Comparison of ENCODE assay signal across 8 cellular contexts in genomic region chrX:149950681-149951080, GRCh38.
DNase-seq lines count a peak whose midpoint lies in the region; ATAC-seq lines count a peak whose summit lies in the region.
"Had no signal": no experiment of that assay in that cellular context is flagged by ENCODE, and none has a peak within 500 bp of the region (broad histone marks: within the 10 kb centered on the region; RNA-seq: fewer than 3 reads in every experiment).

No MANE protein-coding gene starts in this region.

- H3K4me3 Mint-ChIP-seq in effector memory CD8-positive, alpha-beta T cell: no peak overlapping the region

- H3K27ac Mint-ChIP-seq in effector memory CD8-positive, alpha-beta T cell: no peak overlapping the region

- H3K4me1 ChIP-seq in adipocyte (ENCODE audit: control insufficient read depth, insufficient read depth, low read length): peaks cover 8% of the 10 kb centered on the region

- no peaks in the 10 kb centered on the region for H3K27me3 Mint-ChIP-seq in effector memory CD8-positive, alpha-beta T cell

- H3K27me3 ChIP-seq in adipocyte (replicated peaks; ENCODE audit: control insufficient read depth, insufficient read depth, low read length): no peaks in the 10 kb centered on the region
- H3K27me3 ChIP-seq: neutrophil had no signal

- no peaks in the 10 kb centered on the region for H3K9me3 Mint-ChIP-seq in effector memory CD8-positive, alpha-beta T cell

- H3K36me3 ChIP-seq in adipocyte (ENCODE audit: control insufficient read depth, insufficient read depth, low read length, severe bottlenecking): peaks cover 3% of the 10 kb centered on the region

- no peak overlapping the region for H3K4me3 ChIP-seq in adipocyte (ENCODE audit: low read length)

- DNase-seq in GF-D8 (lab: John Stamatoyannopoulos, UW): peak; percentile 0
- peak; percentile 23 to 31 for DNase-seq in Kasumi-1 (lab: John Stamatoyannopoulos, UW)
- DNase-seq in adipocyte (ENCODE audit: low read depth): peak; percentile 75
- DNase-seq in kidney tubule cell (ENCODE audit: low spot score): peak; percentile 46
- DNase-seq in effector memory CD8-positive, alpha-beta T cell: no peak

- peaks cover 18% of the 10 kb centered on the region for H3K36me3 Mint-ChIP-seq in effector memory CD8-positive, alpha-beta T cell (ENCODE audit: insufficient read depth)

- no peak overlapping the region for H3K9ac ChIP-seq in adipocyte (ENCODE audit: low read length)

- ATAC-seq in HG03108 (IDR thresholded peaks at IDR 0.05; ENCODE audit: unreplicated experiment) (no peak), GM18873 (IDR thresholded peaks at IDR 0.05; ENCODE audit: low FRiP score, unreplicated experiment) (no peak)
- no peak for ATAC-seq in effector memory CD8-positive, alpha-beta T cell (replicated peaks)

- H3K9me3 ChIP-seq in adipocyte (ENCODE audit: control insufficient read depth, low read length): peaks cover 4% of the 10 kb centered on the region
- H3K9me3 ChIP-seq: neutrophil had no signal

- H3K4me1 Mint-ChIP-seq in effector memory CD8-positive, alpha-beta T cell (ENCODE audit: low read depth in 2 of 2): peaks cover 0 to 6% of the 10 kb centered on the region in 2 donors

Comparison
In these comparisons a context has a peak if more than half of its experiments do, and no peak if none do; other contexts are left out.
1. DNase-seq: peak in GF-D8 (single experiment), Kasumi-1 (2 of 2), adipocyte (single experiment) and kidney tubule cell (single experiment); none in effector memory CD8-positive, alpha-beta T cell (0 of 3).